Comparison of ENCODE assay signal across 11 cellular contexts in genomic region chr2:74917702-74918619, GRCh38. TPM values are rescaled to one million over a fixed set of nuclear protein-coding genes. Genes with fewer than 3 reads are reported as not detected.
DNase-seq lines count a peak whose midpoint lies in the region; ATAC-seq and TF ChIP-seq lines count a peak whose summit lies in the region.
"Had no signal": no experiment of that assay in that cellular context is flagged by ENCODE, and none has a peak within 500 bp of the region (broad histone marks: within the 10 kb centered on the region; RNA-seq: fewer than 3 reads in every experiment).

No MANE protein-coding gene starts in this region.

- H3K27ac ChIP-seq in IMR-90 (ENCODE audit: insufficient read depth, low read length) (peak overlapping the region; percentile 65), lower lobe of right lung (no peak overlapping the region)
- H3K27ac ChIP-seq: spleen had no signal

- POLR2A ChIA-PET in IMR-90 (lab: Charles Lee; ENCODE audit: unreplicated experiment): no interaction called here

- H3K79me1 ChIP-seq in IMR-90 (ENCODE audit: low read depth in 1 of 2, low read length in 2 of 2): peaks cover 0 to 13% of the 10 kb centered on the region in 2 experiments; a peak in 1 of 4 replicates

- H3K4me2 ChIP-seq in IMR-90 (ENCODE audit: low read depth, low read length): peak overlapping the region; percentile 40

- no peaks in the 10 kb centered on the region for H3K27me3 ChIP-seq in IMR-90 (ENCODE audit: control insufficient read depth, insufficient read depth, low read length)
- peaks cover 4% of the 10 kb centered on the region for H3K27me3 ChIP-seq in lower lobe of right lung (ENCODE audit: low read depth)

- H3K23ac ChIP-seq in IMR-90 (ENCODE audit: low read depth, low read length): peak overlapping the region; percentile 51; the same call in 1 of the 2 replicates

- no peak for TF ChIP-seq RAD21 in IMR-90 (IDR thresholded peaks at IDR 0.05; ENCODE audit: low read length)

- no peak overlapping the region for H3K4me3 ChIP-seq in IMR-90 (ENCODE audit: insufficient read depth, low read depth, low read length)
- H3K4me3 ChIP-seq in cardiac fibroblast (replicated peaks in 1 of 2; ENCODE audit: low read depth in 2 of 2, low read length in 2 of 2): no peak overlapping the region
- no peak overlapping the region for H3K4me3 ChIP-seq in lower lobe of right lung
- H3K4me3 ChIP-seq: spleen had no signal

- peak; percentile 86 for ATAC-seq in IMR-90 (ENCODE audit: low read depth)
- peak; percentile 48 to 65 for ATAC-seq in lower lobe of right lung
- no peak for ATAC-seq in GM18873 (IDR thresholded peaks at IDR 0.05; ENCODE audit: low FRiP score, unreplicated experiment)

- peaks cover 21% of the 10 kb centered on the region for H3K9me1 ChIP-seq in IMR-90 (ENCODE audit: insufficient read depth, low read length)

- peak overlapping the region; percentile 88 for H4K5ac ChIP-seq in IMR-90 (ENCODE audit: low read depth, low read length)

- TF ChIP-seq CTCF in IMR-90 (conservative IDR thresholded peaks at IDR 0.05; ENCODE audit: low read depth, low read length) (no peak), cardiac fibroblast (IDR thresholded peaks at IDR 0.05; ENCODE audit: low read depth, low read length) (no peak), lower lobe of right lung (IDR thresholded peaks at IDR 0.05) (no peak)

- peak overlapping the region; percentile 54; the same call in 1 of the 2 replicates for H3K56ac ChIP-seq in IMR-90 (ENCODE audit: extremely low read depth, insufficient read depth, low read length)

- H3K36me3 ChIP-seq in IMR-90 (ENCODE audit: control insufficient read depth, insufficient read depth, low read length) (no peaks in the 10 kb centered on the region), lower lobe of right lung (no peaks in the 10 kb centered on the region)
- H3K36me3 ChIP-seq: spleen had no signal

- H3K4ac ChIP-seq in IMR-90 (ENCODE audit: low read depth, low read length): peak overlapping the region; percentile 97

- H4K20me1 ChIP-seq in IMR-90 (ENCODE audit: insufficient read depth, low read length): no peaks in the 10 kb centered on the region

- peak overlapping the region; percentile 100; the same call in 2 of the 3 replicates for H2BK15ac ChIP-seq in IMR-90 (ENCODE audit: low read depth, low read length)

- CTCF ChIA-PET in IMR-90 (lab: Yijun Ruan, JAX): interaction anchor here (0.6 to 1.3 kb wide), 2 partner anchors 10 to 135 kb away, joined by 4 read pairs; no protein-coding TSS in a partner anchor

- peak overlapping the region; percentile 98 for H4K91ac ChIP-seq in IMR-90 (ENCODE audit: insufficient read depth, low read depth, low read length)

- peak overlapping the region; percentile 91 for H2AK9ac ChIP-seq in IMR-90 (replicated peaks; ENCODE audit: low read depth, low read length, poor library complexity)

- peak overlapping the region; percentile 98 for H3K18ac ChIP-seq in IMR-90 (ENCODE audit: low read depth, low read length)

- H3K9me3 ChIP-seq in IMR-90 (ENCODE audit: control insufficient read depth, insufficient read depth, low read length): no peaks in the 10 kb centered on the region
- no peaks in the 10 kb centered on the region for H3K9me3 ChIP-seq in lower lobe of right lung
- H3K9me3 ChIP-seq: spleen had no signal

- H2BK20ac ChIP-seq in IMR-90 (ENCODE audit: low read depth, low read length): peak overlapping the region; percentile 92

- H3K4me1 ChIP-seq in IMR-90 (ENCODE audit: control insufficient read depth, insufficient read depth, low read length) (peaks cover 17% of the 10 kb centered on the region), lower lobe of right lung (peaks cover 7% of the 10 kb centered on the region)

- H4K8ac ChIP-seq in IMR-90 (ENCODE audit: low read depth in 2 of 2, low read length in 2 of 2): peak overlapping the region; percentile 80 to 86; a peak in 3 of 4 replicates

- in situ Hi-C loops in IMR-90 (cut with MboI; ENCODE audit: low sequenced_read_pairs): loop anchor here (10.0 to 25.0 kb wide), 2 partner anchors 487 to 694 kb away; no protein-coding TSS in a partner anchor

- no peak for TF ChIP-seq POLR2A in IMR-90 (IDR thresholded peaks at IDR 0.05; ENCODE audit: low read depth, low read length)

- no peak overlapping the region for H3K9ac ChIP-seq in IMR-90 (ENCODE audit: low read depth, low read length)

- peak overlapping the region; percentile 100 for H2AK5ac ChIP-seq in IMR-90 (ENCODE audit: low read depth, low read length)

- H2BK120ac ChIP-seq in IMR-90 (ENCODE audit: low read depth, low read length): peak overlapping the region; percentile 95

- WGBS in IMR-90 (ENCODE audit: extremely low coverage in 2 of 2, insufficient read length in 1 of 2), 2 experiments: 62 to 100% methylated on average over 2 to 12 of the region's 20 CpGs

- peak overlapping the region; percentile 74 for H2AFZ ChIP-seq in IMR-90 (replicated peaks; ENCODE audit: low read length, poor library complexity)

- DNase-seq in COLO829 (ENCODE audit: low spot score) (peak; percentile 99), IMR-90 (peak; percentile 96), cardiac fibroblast (ENCODE audit: low read depth in 2 of 2) (peak; percentile 59 to 66), lower lobe of right lung (no peak), pons (ENCODE audit: low spot score) (no peak), NCI-H774 (lab: John Stamatoyannopoulos, UW) (no peak), NCI-H82 (lab: John Stamatoyannopoulos, UW) (no peak)
- DNase-seq: activated gamma-delta T cell treated with Interleukin-2 at 50 U/mL for 16 hours, NCI-H1092 treated with DMSO at 0.1 percent for 48 hours, spleen had no signal

- peak overlapping the region; percentile 96 for H2BK5ac ChIP-seq in IMR-90 (ENCODE audit: low read depth, low read length, poor library complexity, severe bottlenecking)

- H3K14ac ChIP-seq in IMR-90 (replicated peaks; ENCODE audit: low read depth, low read length): peak overlapping the region; percentile 97

- dilution Hi-C loops in IMR-90 (cut with HindIII; ENCODE audit: low sequenced_read_pairs, unreplicated experiment): no loop called here

- BruUV-seq in IMR-90 (replicated peaks; lab: Mats Ljungman, UMichigan): no TSS peak

- intact Hi-C loops in IMR-90 (cut with micrococcal nuclease) (loop anchor here (2.0 to 5.0 kb wide), 3 partner anchors 147 to 689 kb away; no protein-coding TSS in a partner anchor), lower lobe of right lung (cut with DNase I) (loop anchor here (10.0 kb wide), 1 partner anchor 487 kb away; no protein-coding TSS in a partner anchor)

TF ChIP-seq in IMR-90, 13 proteins besides CTCF, POLR2A, EP300 and RAD21:
- TF ChIP-seq CHD1 (IDR thresholded peaks at IDR 0.05; ENCODE audit: low read depth, low read length) (no peak), CEBPB (IDR thresholded peaks at IDR 0.05; ENCODE audit: low read depth, low read length) (no peak), USF2 (IDR thresholded peaks at IDR 0.05; ENCODE audit: low read depth, low read length) (peak; percentile 30; the same call in 1 of the 2 replicates), RCOR1 (IDR thresholded peaks at IDR 0.05; ENCODE audit: insufficient replicate concordance, low read length) (no peak), RFX5 (IDR thresholded peaks at IDR 0.05; ENCODE audit: low read depth, low read length) (no peak), SMC3 (IDR thresholded peaks at IDR 0.05; ENCODE audit: low read depth, low read length) (no peak), BHLHE40 (IDR thresholded peaks at IDR 0.05; ENCODE audit: low read depth, low read length) (peak; percentile 99), FOS (IDR thresholded peaks at IDR 0.05; ENCODE audit: low read depth, low read length) (no peak), MAZ (IDR thresholded peaks at IDR 0.05; ENCODE audit: borderline replicate concordance, low read depth, low read length) (no peak), ELK1 (IDR thresholded peaks at IDR 0.05; ENCODE audit: borderline replicate concordance, low read depth, low read length) (no peak), MAFK (IDR thresholded peaks at IDR 0.05; ENCODE audit: low read depth, low read length) (peak; percentile 34; the same call in 1 of the 2 replicates), NFE2L2 (IDR thresholded peaks at IDR 0.05; ENCODE audit: low read depth, low read length) (0 out of 2 replicates have a peak, but pooled peaks have one; percentile 6), MXI1 (IDR thresholded peaks at IDR 0.05; ENCODE audit: borderline replicate concordance, low read depth, low read length) (peak; percentile 33; the same call in 1 of the 2 replicates)
TF ChIP-seq in IMR-90: peak in this region for 5.

RNA-seq across cellular contexts. Expression of gene POLE4, which starts 40.5 kb away (rescaled TPM):
- total RNA-seq in IMR-90 (2012; rRNA removed) (9.0 and 16.7 TPM in 2 replicates), lower lobe of right lung (65.4 TPM)
- polyA plus RNA-seq in IMR-90 (2012; rRNA removed): 23.9 and 31.2 TPM in 2 replicates
- polyA plus RNA-seq in IMR-90 (2012; cell fraction: cytosol; rRNA removed): 30.6 and 56.2 TPM in 2 replicates
- 8.1 and 15.7 TPM in 2 replicates for polyA plus RNA-seq in IMR-90 (2012; cell fraction: nucleus; rRNA removed; ENCODE audit: low replicate concordance)

Comparison
In these comparisons a context has a peak if more than half of its experiments do, and no peak if none do; other contexts are left out.
1. DNase-seq: peak in COLO829 (single experiment), IMR-90 (single experiment) and cardiac fibroblast (2 of 2); none in lower lobe of right lung (single experiment), pons (single experiment), NCI-H774 (single experiment) and NCI-H82 (single experiment).